ENCODE assay signal across 8 cellular contexts in the genomic region with DNA sequence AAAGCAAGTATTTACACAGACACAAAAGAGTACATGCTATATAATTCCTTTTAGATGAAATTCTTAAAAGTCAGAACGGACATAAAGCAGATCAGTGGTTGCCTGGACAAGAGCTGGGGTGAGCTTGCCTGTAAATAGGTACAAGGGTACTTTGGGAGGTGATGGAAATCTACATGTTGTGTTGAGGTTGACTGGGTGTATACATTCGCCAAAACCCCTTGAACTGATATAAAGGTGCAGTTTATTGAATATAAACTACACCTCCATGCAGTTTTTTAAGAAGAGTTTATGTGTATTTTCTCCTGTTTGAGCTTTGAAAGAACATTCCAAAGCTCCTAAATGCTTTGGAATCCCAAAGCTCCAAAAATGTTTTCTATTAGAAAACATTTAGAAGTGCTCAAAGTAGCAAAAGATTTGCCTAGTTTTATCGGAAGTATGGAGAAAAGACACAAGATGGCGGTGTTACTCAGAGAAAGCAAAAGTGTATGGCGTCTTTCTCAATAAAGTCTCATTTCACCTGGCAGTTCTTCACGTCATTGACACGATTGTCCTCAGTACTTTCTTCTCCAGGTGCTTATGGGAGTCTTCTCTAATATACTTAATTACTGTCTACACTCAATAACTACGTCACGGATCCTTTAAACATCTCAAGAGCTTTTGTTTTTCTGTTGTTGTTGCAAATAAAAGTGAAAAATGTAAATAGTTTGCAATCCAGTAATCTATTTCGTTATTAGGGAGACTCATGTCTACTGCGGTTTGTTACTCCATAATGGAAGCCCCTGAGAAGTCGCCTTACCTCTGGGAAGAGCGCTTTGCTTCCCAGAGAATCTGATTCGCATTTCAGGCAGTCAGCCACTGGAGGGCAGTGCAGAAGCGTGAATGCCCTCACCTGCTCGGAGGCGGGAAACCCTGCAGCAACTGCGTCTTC. TPM values are rescaled to one million over a fixed set of nuclear protein-coding genes. Genes with fewer than 3 reads are reported as not detected.
A peak's percentile ranks its signal among the peaks of the same experiment; 100 is the strongest.
DNase-seq lines count a peak whose midpoint lies in the region; ATAC-seq and TF ChIP-seq lines count a peak whose summit lies in the region.

No MANE protein-coding gene starts in this region.

- no peaks in the 10 kb centered on the region for H3K79me2 ChIP-seq in KMS-11 (ENCODE audit: insufficient read depth, low read depth)

- H3K27ac Mint-ChIP-seq in activated T-helper 2 cell treated with anti-CD3 and anti-CD28 coated beads, Interferon-gamma antibody, Interleukin-2, Interleukin-4, amounts not matched to agents 10 μg/mL and 5 μg/mL and 100 μg/mL, durations not matched to agents 14 hours and 24 hours and 36 hours: no peak overlapping the region

- H3K36me3 ChIP-seq in KMS-11 (ENCODE audit: insufficient read depth) (no peaks in the 10 kb centered on the region), Peyer's patch (no peaks in the 10 kb centered on the region), neuronal stem cell (replicated peaks in 1 of 2; ENCODE audit: control insufficient read depth in 2 of 2, insufficient read depth in 2 of 2, low read length in 2 of 2) (no peaks in the 10 kb centered on the region)

- H3K9me3 Mint-ChIP-seq in activated T-helper 2 cell treated with anti-CD3 and anti-CD28 coated beads, Interferon-gamma antibody, Interleukin-2, Interleukin-4, amounts not matched to agents 10 μg/mL and 5 μg/mL and 100 μg/mL, durations not matched to agents 14 hours and 24 hours and 36 hours: peaks cover 7% of the 10 kb centered on the region

- peak overlapping the region; percentile 55; the same call in 1 of the 2 replicates for H3K9ac ChIP-seq in KMS-11
- H3K9ac ChIP-seq in neuronal stem cell (ENCODE audit: low read depth, low read length, poor library complexity): no peak overlapping the region

- H2AFZ ChIP-seq in KMS-11 (ENCODE audit: low read depth) (peak overlapping the region; percentile 99), neuronal stem cell (ENCODE audit: low read length) (peak overlapping the region; percentile 57)

- no peak overlapping the region for H2BK5ac ChIP-seq in neuronal stem cell (ENCODE audit: low read length)

- H3K4me1 ChIP-seq in KMS-11 (ENCODE audit: low read depth, poor library complexity, severe bottlenecking) (peaks cover 7% of the 10 kb centered on the region), Peyer's patch (no peaks in the 10 kb centered on the region), neuronal stem cell (ENCODE audit: control insufficient read depth in 2 of 2, insufficient read depth in 1 of 2, low read depth in 1 of 2, low read length in 2 of 2) (peaks cover 0 to 2% of the 10 kb centered on the region in 2 donors)

- peak overlapping the region; percentile 97 for H3K4me2 ChIP-seq in KMS-11
- H3K4me2 ChIP-seq in neuronal stem cell (ENCODE audit: insufficient read depth, low read length, poor library complexity, severe bottlenecking): peak overlapping the region; percentile 33

- H3K23ac ChIP-seq in neuronal stem cell (ENCODE audit: low read depth, low read length, poor library complexity): no peak overlapping the region

- no peak for TF ChIP-seq POLR2A in Peyer's patch (IDR thresholded peaks at IDR 0.05)

- no peaks in the 10 kb centered on the region for H3K27me3 ChIP-seq in KMS-11 (ENCODE audit: insufficient read depth, low read depth)
- H3K27me3 ChIP-seq in Peyer's patch: no peaks in the 10 kb centered on the region
- peaks cover 0 to 7% (median 0%) of the 10 kb centered on the region in 3 experiments for H3K27me3 ChIP-seq in neuronal stem cell (ENCODE audit: control insufficient read depth in 3 of 3, insufficient read depth in 3 of 3, low read depth in 1 of 3, low read length in 3 of 3)

- no peak overlapping the region for H2BK12ac ChIP-seq in neuronal stem cell (ENCODE audit: low read length)

- peak; percentile 76 for DNase-seq in DMS 273 treated with DMSO at 0.1 percent for 48 hours (lab: John Stamatoyannopoulos, UW)
- peak; percentile 50 to 92 (median 85) for DNase-seq in Peyer's patch
- peak; percentile 46 for DNase-seq in activated T-helper 2 cell treated with anti-CD3 and anti-CD28 coated beads, Interferon-gamma antibody, Interleukin-2, Interleukin-4, amounts not matched to agents 10 μg/mL and 5 μg/mL and 100 μg/mL, durations not matched to agents 14 hours and 24 hours and 36 hours (ENCODE audit: low spot score)
- peak; percentile 78 for DNase-seq in fibroblast of the conjunctiva (ENCODE audit: low read depth)
- peak; percentile 65 for DNase-seq in neuronal stem cell (ENCODE audit: low spot score)
- DNase-seq in superior temporal gyrus (ENCODE audit: extremely low spot score): peak; percentile 90

- no peaks in the 10 kb centered on the region for H4K20me1 ChIP-seq in KMS-11 (ENCODE audit: insufficient read depth)

- ATAC-seq in GM21576 (IDR thresholded peaks at IDR 0.05; ENCODE audit: unreplicated experiment): peak; percentile 79

- no peak overlapping the region for H3K14ac ChIP-seq in neuronal stem cell (ENCODE audit: low read length)

- intact Hi-C loops in activated T-helper 2 cell treated with anti-CD3 and anti-CD28 coated beads, Interferon-gamma antibody, Interleukin-2, Interleukin-4, amounts not matched to agents 10 μg/mL and 5 μg/mL and 100 μg/mL, durations not matched to agents 14 hours and 24 hours and 36 hours (cut with micrococcal nuclease): loop anchor here (1.0 to 10.0 kb wide), 4 partner anchors 14 to 644 kb away; a partner anchor contains a TSS

- no peaks in the 10 kb centered on the region for H3K79me1 ChIP-seq in neuronal stem cell (ENCODE audit: low read depth, low read length)

- peak; percentile 98 for TF ChIP-seq CTCF in KMS-11 (conservative IDR thresholded peaks at IDR 0.05; ENCODE audit: low read depth, low read length)
- peak; percentile 24 to 92 (median 72) for TF ChIP-seq CTCF in Peyer's patch (IDR thresholded peaks at IDR 0.05)

- H3K18ac ChIP-seq in neuronal stem cell (ENCODE audit: low read length): no peak overlapping the region

- H3K27ac ChIP-seq in KMS-11 (peak overlapping the region; percentile 40), Peyer's patch (no peak overlapping the region), neuronal stem cell (replicated peaks; ENCODE audit: low read length) (no peak overlapping the region)

- no peak overlapping the region for H2AK5ac ChIP-seq in neuronal stem cell (ENCODE audit: low read depth, low read length)

- H3K4ac ChIP-seq in neuronal stem cell (ENCODE audit: low read length): no peak overlapping the region

- no peak overlapping the region for H2BK15ac ChIP-seq in neuronal stem cell (ENCODE audit: low read length)

- H3K4me3 ChIP-seq in KMS-11 (IDR thresholded peaks at IDR 0.05; ENCODE audit: insufficient read depth, low read depth, low read length) (no peak overlapping the region), Peyer's patch (peak overlapping the region; percentile 5 to 44 (median 26)), neuronal stem cell (ENCODE audit: low read length in 2 of 2) (no peak overlapping the region)

- H3K9me3 ChIP-seq in Peyer's patch: no peaks in the 10 kb centered on the region
- H3K9me3 ChIP-seq in neuronal stem cell (replicated peaks in 1 of 2; ENCODE audit: control insufficient read depth in 2 of 2, insufficient read depth in 1 of 2, low read depth in 1 of 2, low read length in 2 of 2): peaks cover 0 to 2% of the 10 kb centered on the region in 2 donors

- peaks cover 4% of the 10 kb centered on the region for H3K4me1 Mint-ChIP-seq in activated T-helper 2 cell treated with anti-CD3 and anti-CD28 coated beads, Interferon-gamma antibody, Interleukin-2, Interleukin-4, amounts not matched to agents 10 μg/mL and 5 μg/mL and 100 μg/mL, durations not matched to agents 14 hours and 24 hours and 36 hours (ENCODE audit: low read depth)

- H4K8ac ChIP-seq in neuronal stem cell (ENCODE audit: low read depth, low read length): no peak overlapping the region

- H3K4me3 Mint-ChIP-seq in activated T-helper 2 cell treated with anti-CD3 and anti-CD28 coated beads, Interferon-gamma antibody, Interleukin-2, Interleukin-4, amounts not matched to agents 10 μg/mL and 5 μg/mL and 100 μg/mL, durations not matched to agents 14 hours and 24 hours and 36 hours (ENCODE audit: low read depth): peak overlapping the region; percentile 69

- H2BK120ac ChIP-seq in neuronal stem cell (ENCODE audit: low read depth, low read length): no peak overlapping the region

- no CpG with 5 or more reads among the region's 18 CpGs for WGBS in neuronal stem cell (ENCODE audit: extremely low coverage in 2 of 2, insufficient read length in 2 of 2, insufficient replicate concordance in 1 of 2), 2 donors

- H3K27me3 Mint-ChIP-seq in activated T-helper 2 cell treated with anti-CD3 and anti-CD28 coated beads, Interferon-gamma antibody, Interleukin-2, Interleukin-4, amounts not matched to agents 10 μg/mL and 5 μg/mL and 100 μg/mL, durations not matched to agents 14 hours and 24 hours and 36 hours (ENCODE audit: low read depth): peaks cover 25% of the 10 kb centered on the region

- no peaks in the 10 kb centered on the region for H3K36me3 Mint-ChIP-seq in activated T-helper 2 cell treated with anti-CD3 and anti-CD28 coated beads, Interferon-gamma antibody, Interleukin-2, Interleukin-4, amounts not matched to agents 10 μg/mL and 5 μg/mL and 100 μg/mL, durations not matched to agents 14 hours and 24 hours and 36 hours (ENCODE audit: low read depth)

- no peak overlapping the region for H4K91ac ChIP-seq in neuronal stem cell (ENCODE audit: low read depth, low read length, poor library complexity)

RNA-seq across cellular contexts. Expression of a gene that starts 14.7 kb away (rescaled TPM):
- 100 to 1,000 TPM in 2 of 4 donors, 10 to 100 TPM in 2; 55.3 to 172 (median 118) TPM for total RNA-seq in Peyer's patch
- 194 and 200 TPM in 2 replicates for total RNA-seq in activated T-helper 2 cell treated with anti-CD3 and anti-CD28 coated beads, Interferon-gamma antibody, Interleukin-2, Interleukin-4, amounts not matched to agents 10 μg/mL and 5 μg/mL and 100 μg/mL, durations not matched to agents 14 hours and 24 hours and 36 hours
- polyA plus RNA-seq in neuronal stem cell (2013, experiment 1 of 2): 151 TPM
- 160 TPM for polyA plus RNA-seq in neuronal stem cell (2013, experiment 2 of 2)

Comparison
In these comparisons a context has a peak if more than half of its experiments do, and no peak if none do; other contexts are left out.
1. H3K4me3 ChIP-seq: peak in Peyer's patch (4 of 4); none in KMS-11 (single experiment) and neuronal stem cell (0 of 2).
2. Peak in every context shown above with its lines, with median percentiles within 50 percentile points of each other: DNase-seq.